17 cellular contexts compared by ENCODE assay signal in the genomic region with DNA sequence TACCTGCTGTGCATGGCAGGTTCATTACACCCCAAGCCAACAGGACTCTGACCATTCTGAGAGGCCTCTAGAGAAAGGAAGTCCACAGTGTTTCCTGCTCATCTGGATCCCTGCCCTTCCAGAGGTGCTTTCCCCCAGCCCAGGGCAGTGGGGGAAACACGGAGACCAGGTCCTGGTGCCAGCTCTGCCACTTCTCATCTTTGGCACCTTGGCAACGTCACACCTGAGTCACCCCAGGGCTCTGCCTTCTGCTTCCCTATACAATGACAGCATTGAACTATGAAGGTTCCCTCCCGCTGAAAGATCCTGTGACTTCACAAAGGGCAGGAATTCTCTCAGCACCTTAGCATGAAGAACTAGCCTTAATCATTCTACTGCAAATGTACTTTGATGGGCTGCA.
"Had no signal": no experiment of that assay in that cellular context is flagged by ENCODE, and none has a peak within 500 bp of the region (broad histone marks: within the 10 kb centered on the region; RNA-seq: fewer than 3 reads in every experiment).

No MANE protein-coding gene starts in this region.

- H3K36me3 ChIP-seq: SJSA1 had no signal

- H3K9me3 ChIP-seq: SJSA1 had no signal

- H3K4me3 Mint-ChIP-seq: T-cell had no signal

- H3K4me3 ChIP-seq: SJSA1, SK-N-MC had no signal

- H3K27ac ChIP-seq: SJSA1, SK-N-MC had no signal

- DNase-seq: KBM-7, NCI-H1092, NCI-H1105 treated with DMSO at 0.1 percent for 48 hours, NCI-H1417 treated with DMSO at 0.1 percent for 48 hours, NCI-H187, NCI-H2029, NCI-H2081 treated with DMSO at 0.1 percent for 48 hours, NCI-H2227 treated with DMSO at 0.1 percent for 48 hours, NCI-H524, NCI-H69, NCI-H774, Right ventricle myocardium superior, RPMI8226, SIG-M5, T-cell had no signal

- H3K4me1 ChIP-seq: SJSA1 had no signal

- H3K36me3 Mint-ChIP-seq: T-cell had no signal

- H3K9me3 Mint-ChIP-seq: T-cell had no signal

- H3K4me1 Mint-ChIP-seq: T-cell had no signal

- ATAC-seq: T-cell had no signal

- H3K27ac Mint-ChIP-seq: T-cell had no signal

- H3K27me3 ChIP-seq: SJSA1 had no signal
